ENCODE assay signal across 1 cellular context in the genomic region with DNA sequence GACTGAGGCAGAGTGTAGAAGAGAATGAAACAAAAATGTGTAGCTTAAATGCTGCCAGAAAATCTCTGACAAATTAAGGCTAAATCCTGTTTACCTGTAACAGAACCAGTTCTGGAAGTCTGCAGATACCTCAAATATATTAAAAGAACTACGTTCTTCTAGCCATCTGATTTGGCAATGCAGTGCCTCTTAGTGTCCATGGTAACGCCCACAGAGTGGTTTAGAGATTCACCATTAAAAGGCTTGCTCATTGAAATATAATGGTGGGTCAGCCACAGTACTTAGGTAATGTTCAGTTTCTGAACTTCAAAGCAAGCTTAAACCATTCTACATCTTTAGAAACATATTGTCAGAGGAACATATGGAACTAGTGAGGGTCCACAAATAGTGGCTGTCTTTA.
TF ChIP-seq lines count a peak whose summit lies in the region.

No MANE protein-coding gene starts in this region.

TF ChIP-seq in GM12878, 131 proteins besides CTCF, POLR2A, EP300 and RAD21:
- TF ChIP-seq ZNF24 (IDR thresholded peaks at IDR 0.05) (no peak), CBFB (IDR thresholded peaks at IDR 0.05; ENCODE audit: low read depth) (no peak), RFX5 (IDR thresholded peaks at IDR 0.05; ENCODE audit: low read depth, low read length) (no peak), ZNF622 (IDR thresholded peaks at IDR 0.05) (no peak), HDAC6 (IDR thresholded peaks at IDR 0.05; ENCODE audit: unreplicated experiment) (no peak), BMI1 (IDR thresholded peaks at IDR 0.05; ENCODE audit: borderline replicate concordance) (no peak), WRNIP1 (IDR thresholded peaks at IDR 0.05; ENCODE audit: borderline replicate concordance, low read depth, low read length) (no peak), TCF3 (IDR thresholded peaks at IDR 0.05; ENCODE audit: borderline replicate concordance, insufficient read depth, low read depth, low read length) (no peak), CREM (IDR thresholded peaks at IDR 0.05; ENCODE audit: low read depth) (no peak), PAX5 (IDR thresholded peaks at IDR 0.05; ENCODE audit: borderline replicate concordance, low read depth, low read length) (no peak), NR2F1 (conservative IDR thresholded peaks at IDR 0.05) (no peak), CHD4 (IDR thresholded peaks at IDR 0.05) (no peak)
- TF ChIP-seq, protein P1, sequence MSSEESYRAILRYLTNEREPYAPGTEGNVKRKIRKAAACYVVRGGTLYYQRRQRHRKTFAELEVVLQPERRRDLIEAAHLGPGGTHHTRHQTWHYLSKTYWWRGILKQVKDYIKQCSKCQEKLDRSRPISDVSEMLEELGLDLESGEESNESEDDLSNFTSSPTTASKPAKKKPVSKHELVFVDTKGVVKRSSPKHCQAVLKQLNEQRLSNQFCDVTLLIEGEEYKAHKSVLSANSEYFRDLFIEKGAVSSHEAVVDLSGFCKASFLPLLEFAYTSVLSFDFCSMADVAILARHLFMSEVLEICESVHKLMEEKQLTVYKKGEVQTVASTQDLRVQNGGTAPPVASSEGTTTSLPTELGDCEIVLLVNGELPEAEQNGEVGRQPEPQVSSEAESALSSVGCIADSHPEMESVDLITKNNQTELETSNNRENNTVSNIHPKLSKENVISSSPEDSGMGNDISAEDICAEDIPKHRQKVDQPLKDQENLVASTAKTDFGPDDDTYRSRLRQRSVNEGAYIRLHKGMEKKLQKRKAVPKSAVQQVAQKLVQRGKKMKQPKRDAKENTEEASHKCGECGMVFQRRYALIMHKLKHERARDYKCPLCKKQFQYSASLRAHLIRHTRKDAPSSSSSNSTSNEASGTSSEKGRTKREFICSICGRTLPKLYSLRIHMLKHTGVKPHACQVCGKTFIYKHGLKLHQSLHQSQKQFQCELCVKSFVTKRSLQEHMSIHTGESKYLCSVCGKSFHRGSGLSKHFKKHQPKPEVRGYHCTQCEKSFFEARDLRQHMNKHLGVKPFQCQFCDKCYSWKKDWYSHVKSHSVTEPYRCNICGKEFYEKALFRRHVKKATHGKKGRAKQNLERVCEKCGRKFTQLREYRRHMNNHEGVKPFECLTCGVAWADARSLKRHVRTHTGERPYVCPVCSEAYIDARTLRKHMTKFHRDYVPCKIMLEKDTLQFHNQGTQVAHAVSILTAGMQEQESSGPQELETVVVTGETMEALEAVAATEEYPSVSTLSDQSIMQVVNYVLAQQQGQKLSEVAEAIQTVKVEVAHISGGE (CRISPR knock-in tag; IDR thresholded peaks at IDR 0.05), result no peak
- TF ChIP-seq, protein P2, sequence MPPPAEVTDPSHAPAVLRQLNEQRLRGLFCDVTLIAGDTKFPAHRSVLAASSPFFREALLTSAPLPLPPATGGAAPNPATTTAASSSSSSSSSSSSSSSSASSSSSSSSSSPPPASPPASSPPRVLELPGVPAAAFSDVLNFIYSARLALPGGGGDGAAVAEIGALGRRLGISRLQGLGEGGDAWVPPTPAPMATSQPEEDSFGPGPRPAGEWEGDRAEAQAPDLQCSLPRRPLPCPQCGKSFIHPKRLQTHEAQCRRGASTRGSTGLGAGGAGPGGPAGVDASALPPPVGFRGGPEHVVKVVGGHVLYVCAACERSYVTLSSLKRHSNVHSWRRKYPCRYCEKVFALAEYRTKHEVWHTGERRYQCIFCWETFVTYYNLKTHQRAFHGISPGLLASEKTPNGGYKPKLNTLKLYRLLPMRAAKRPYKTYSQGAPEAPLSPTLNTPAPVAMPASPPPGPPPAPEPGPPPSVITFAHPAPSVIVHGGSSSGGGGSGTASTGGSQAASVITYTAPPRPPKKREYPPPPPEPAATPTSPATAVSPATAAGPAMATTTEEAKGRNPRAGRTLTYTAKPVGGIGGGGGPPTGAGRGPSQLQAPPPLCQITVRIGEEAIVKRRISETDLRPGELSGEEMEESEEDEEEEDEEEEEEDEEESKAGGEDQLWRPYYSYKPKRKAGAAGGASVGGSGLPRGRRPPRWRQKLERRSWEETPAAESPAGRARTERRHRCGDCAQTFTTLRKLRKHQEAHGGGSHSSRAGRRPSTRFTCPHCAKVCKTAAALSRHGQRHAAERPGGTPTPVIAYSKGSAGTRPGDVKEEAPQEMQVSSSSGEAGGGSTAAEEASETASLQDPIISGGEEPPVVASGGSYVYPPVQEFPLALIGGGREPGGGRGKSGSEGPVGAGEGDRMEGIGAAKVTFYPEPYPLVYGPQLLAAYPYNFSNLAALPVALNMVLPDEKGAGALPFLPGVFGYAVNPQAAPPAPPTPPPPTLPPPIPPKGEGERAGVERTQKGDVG (CRISPR knock-in tag; IDR thresholded peaks at IDR 0.05), result no peak
- TF ChIP-seq, protein P3, sequence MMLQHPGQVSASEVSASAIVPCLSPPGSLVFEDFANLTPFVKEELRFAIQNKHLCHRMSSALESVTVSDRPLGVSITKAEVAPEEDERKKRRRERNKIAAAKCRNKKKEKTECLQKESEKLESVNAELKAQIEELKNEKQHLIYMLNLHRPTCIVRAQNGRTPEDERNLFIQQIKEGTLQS (IDR thresholded peaks at IDR 0.05; ENCODE audit: borderline replicate concordance, extremely low read depth, low read depth, low read length), result no peak
- TF ChIP-seq, protein P4, sequence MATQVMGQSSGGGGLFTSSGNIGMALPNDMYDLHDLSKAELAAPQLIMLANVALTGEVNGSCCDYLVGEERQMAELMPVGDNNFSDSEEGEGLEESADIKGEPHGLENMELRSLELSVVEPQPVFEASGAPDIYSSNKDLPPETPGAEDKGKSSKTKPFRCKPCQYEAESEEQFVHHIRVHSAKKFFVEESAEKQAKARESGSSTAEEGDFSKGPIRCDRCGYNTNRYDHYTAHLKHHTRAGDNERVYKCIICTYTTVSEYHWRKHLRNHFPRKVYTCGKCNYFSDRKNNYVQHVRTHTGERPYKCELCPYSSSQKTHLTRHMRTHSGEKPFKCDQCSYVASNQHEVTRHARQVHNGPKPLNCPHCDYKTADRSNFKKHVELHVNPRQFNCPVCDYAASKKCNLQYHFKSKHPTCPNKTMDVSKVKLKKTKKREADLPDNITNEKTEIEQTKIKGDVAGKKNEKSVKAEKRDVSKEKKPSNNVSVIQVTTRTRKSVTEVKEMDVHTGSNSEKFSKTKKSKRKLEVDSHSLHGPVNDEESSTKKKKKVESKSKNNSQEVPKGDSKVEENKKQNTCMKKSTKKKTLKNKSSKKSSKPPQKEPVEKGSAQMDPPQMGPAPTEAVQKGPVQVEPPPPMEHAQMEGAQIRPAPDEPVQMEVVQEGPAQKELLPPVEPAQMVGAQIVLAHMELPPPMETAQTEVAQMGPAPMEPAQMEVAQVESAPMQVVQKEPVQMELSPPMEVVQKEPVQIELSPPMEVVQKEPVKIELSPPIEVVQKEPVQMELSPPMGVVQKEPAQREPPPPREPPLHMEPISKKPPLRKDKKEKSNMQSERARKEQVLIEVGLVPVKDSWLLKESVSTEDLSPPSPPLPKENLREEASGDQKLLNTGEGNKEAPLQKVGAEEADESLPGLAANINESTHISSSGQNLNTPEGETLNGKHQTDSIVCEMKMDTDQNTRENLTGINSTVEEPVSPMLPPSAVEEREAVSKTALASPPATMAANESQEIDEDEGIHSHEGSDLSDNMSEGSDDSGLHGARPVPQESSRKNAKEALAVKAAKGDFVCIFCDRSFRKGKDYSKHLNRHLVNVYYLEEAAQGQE (IDR thresholded peaks at IDR 0.05; ENCODE audit: low read depth, low read length), result no peak
